ENCODE assay signal across 15 cellular contexts in genomic region chr11:43937434-43938411, GRCh38. TPM values are rescaled to one million over a fixed set of nuclear protein-coding genes. Genes with fewer than 3 reads are reported as not detected.
A peak's percentile ranks its signal among the peaks of the same experiment; 100 is the strongest.
DNase-seq lines count a peak whose midpoint lies in the region; ATAC-seq, FAIRE-seq and TF ChIP-seq lines count a peak whose summit lies in the region.
"Had no signal": no experiment of that assay in that cellular context is flagged by ENCODE, and none has a peak within 500 bp of the region (broad histone marks: within the 10 kb centered on the region; RNA-seq: fewer than 3 reads in every experiment).

No MANE protein-coding gene starts in this region.

- H3K27ac ChIP-seq in A549 (peak overlapping the region; percentile 46 to 59; a peak in 4 of 6 replicates), lower lobe of right lung (peak overlapping the region; percentile 24)

- ATAC-seq in A549 (peak; percentile 65 to 78), lower lobe of right lung (peak; percentile 23 to 25), HG03095 (IDR thresholded peaks at IDR 0.05; ENCODE audit: unreplicated experiment) (no peak)

- H3K36me3 ChIP-seq in bronchial epithelial cell (ENCODE audit: control insufficient read depth, insufficient read depth, low read length) = no peaks in the 10 kb centered on the region
- H3K36me3 ChIP-seq in lower lobe of right lung = no peaks in the 10 kb centered on the region
- H3K36me3 ChIP-seq: sigmoid colon had no signal

- H3K27me3 Mint-ChIP-seq in activated CD4-positive, alpha-beta T cell treated with anti-CD3 and anti-CD28 coated beads, Interleukin-2, amount 10 ng/mL, durations not matched to agents 24 days and 14 days = peaks cover 36% of the 10 kb centered on the region

- intact Hi-C loops in lower lobe of right lung (cut with DNase I) = no loop called here
- intact Hi-C loops in activated CD4-positive, alpha-beta T cell treated with anti-CD3 and anti-CD28 coated beads, Interleukin-2, amount 10 ng/mL, durations not matched to agents 24 days and 14 days (cut with micrococcal nuclease) = no loop called here

- H3K4me1 ChIP-seq in A549 (peaks cover 17% of the 10 kb centered on the region), lower lobe of right lung (peaks cover 10% of the 10 kb centered on the region)

- peak overlapping the region; percentile 43 for H3K4me2 ChIP-seq in A549

- TF ChIP-seq CTCF in A549 (IDR thresholded peaks at IDR 0.05) (no peak), bronchial epithelial cell (IDR thresholded peaks at IDR 0.05; ENCODE audit: insufficient read depth, low read length, severe bottlenecking) (peak; percentile 28), lower lobe of right lung (IDR thresholded peaks at IDR 0.05) (no peak)

- FAIRE-seq in A549 (lab: Jason Lieb, UNC) (no peak), bronchial epithelial cell (lab: Jason Lieb, UNC) (peak; percentile 52)
- FAIRE-seq: GM18507 had no signal

- peaks cover 4% of the 10 kb centered on the region for H3K4me1 Mint-ChIP-seq in activated CD4-positive, alpha-beta T cell treated with anti-CD3 and anti-CD28 coated beads, Interleukin-2, amount 10 ng/mL, durations not matched to agents 24 days and 14 days

- no peak overlapping the region for H3K4me3 Mint-ChIP-seq in activated CD4-positive, alpha-beta T cell treated with anti-CD3 and anti-CD28 coated beads, Interleukin-2, amount 10 ng/mL, durations not matched to agents 24 days and 14 days
- H3K4me3 Mint-ChIP-seq: dendritic cell treated with granulocyte-macrophage colony-stimulating factor and Interleukin-4, amounts not matched to agents 40 ng/mL and 50 ng/mL, for 4 days had no signal

- WGBS in A549 (ENCODE audit: missing lambda C conversion rate) = 46% methylated on average over 13 of the region's 14 CpGs

- no peak overlapping the region for H3K27ac Mint-ChIP-seq in activated CD4-positive, alpha-beta T cell treated with anti-CD3 and anti-CD28 coated beads, Interleukin-2, amount 10 ng/mL, durations not matched to agents 24 days and 14 days
- H3K27ac Mint-ChIP-seq: dendritic cell treated with granulocyte-macrophage colony-stimulating factor and Interleukin-4, amounts not matched to agents 40 ng/mL and 50 ng/mL, for 4 days had no signal

- H3K4me3 ChIP-seq in A549 (no peak overlapping the region), bronchial epithelial cell (ENCODE audit: low read depth, low read length) (no peak overlapping the region), lower lobe of right lung (no peak overlapping the region)
- H3K4me3 ChIP-seq: sigmoid colon had no signal

- no peaks in the 10 kb centered on the region for H3K9me3 Mint-ChIP-seq in activated CD4-positive, alpha-beta T cell treated with anti-CD3 and anti-CD28 coated beads, Interleukin-2, amount 10 ng/mL, durations not matched to agents 24 days and 14 days
- H3K9me3 Mint-ChIP-seq: dendritic cell treated with granulocyte-macrophage colony-stimulating factor and Interleukin-4, amounts not matched to agents 40 ng/mL and 50 ng/mL, for 4 days had no signal

- peaks cover 7% of the 10 kb centered on the region for H3K27me3 ChIP-seq in bronchial epithelial cell (ENCODE audit: control insufficient read depth, insufficient read depth, low read length)
- peaks cover 9% of the 10 kb centered on the region for H3K27me3 ChIP-seq in lower lobe of right lung (ENCODE audit: low read depth)

- no peak for TF ChIP-seq EP300 in A549 (IDR thresholded peaks at IDR 0.05)

- H3K36me3 Mint-ChIP-seq in activated CD4-positive, alpha-beta T cell treated with anti-CD3 and anti-CD28 coated beads, Interleukin-2, amount 10 ng/mL, durations not matched to agents 24 days and 14 days (ENCODE audit: low read depth) = no peaks in the 10 kb centered on the region

- no peak for TF ChIP-seq RAD21 in A549 (conservative IDR thresholded peaks at IDR 0.05 in 1 of 2, IDR thresholded peaks at IDR 0.05 in 1 of 2)

- POLR2A ChIA-PET in A549 (lab: Yijun Ruan, JAX) = no interaction called here

- CTCF ChIA-PET in A549 (lab: Yijun Ruan, JAX) = interaction anchor here (1.0 to 2.7 kb wide), 4 partner anchors 10 to 128 kb away, joined by 3 to 16 read pairs (median 4); partner anchors contain the start of gene ACCS

- TF ChIP-seq POLR2A in A549 (IDR thresholded peaks at IDR 0.05; ENCODE audit: low read length) = no peak

- H3K9me3 ChIP-seq in A549 (no peaks in the 10 kb centered on the region), lower lobe of right lung (no peaks in the 10 kb centered on the region)
- H3K9me3 ChIP-seq: sigmoid colon had no signal

- DNase-seq in A549 (ENCODE audit: low read depth in 1 of 2, low spot score in 1 of 2) (peak; percentile 62 to 77), HT-29 (ENCODE audit: low spot score) (peak; percentile 77), bronchial epithelial cell (ENCODE audit: low read depth) (peak; percentile 80), lower lobe of right lung (no peak), CD1c-positive myeloid dendritic cell (ENCODE audit: extremely low spot score) (no peak), HK-2 (ENCODE audit: unreplicated experiment) (no peak)
- DNase-seq in activated CD4-positive, alpha-beta T cell treated with anti-CD3 and anti-CD28 coated beads, Interleukin-2, amount 10 ng/mL, durations not matched to agents 24 days and 14 days = no peak
- DNase-seq: activated T-cell treated with anti-CD3 and anti-CD28 coated beads, Interleukin-2, amount 50 U/mL, for 48 hours; C1 segment of cervical spinal cord; NCI-H524; T-helper 2 cell had no signal

TF ChIP-seq in A549, 52 proteins besides CTCF, POLR2A, EP300 and RAD21:
- TF ChIP-seq CBX8 (IDR thresholded peaks at IDR 0.05) (no peak), ESRRA (IDR thresholded peaks at IDR 0.05; ENCODE audit: borderline replicate concordance, low read length) (peak; percentile 37; the same call in 1 of the 2 replicates), USF2 (IDR thresholded peaks at IDR 0.05) (0 out of 2 replicates have a peak, but pooled peaks have one; percentile 6), HOXB13 (CRISPR knock-in tag; IDR thresholded peaks at IDR 0.05; ENCODE audit: low read depth) (no peak), MAFK (IDR thresholded peaks at IDR 0.05; ENCODE audit: partially characterized antibody) (peak; percentile 25), RFX5 (IDR thresholded peaks at IDR 0.05) (no peak)
TF ChIP-seq in A549: peak in this region for 3.

RNA-seq across cellular contexts. Expression of gene C11orf96, which starts 4.7 kb away (rescaled TPM):
- polyA plus RNA-seq in A549 (2011; rRNA removed) = 0.43 and 0.57 TPM in 2 replicates
- polyA plus RNA-seq in A549 (2012; cell fraction: cytosol; rRNA removed) = 0.36 and 0.73 TPM in 2 replicates
- polyA plus RNA-seq in A549 (2012; cell fraction: nucleus; rRNA removed) = 0.91 and 1.4 TPM in 2 replicates
- polyA plus RNA-seq in A549 (2017; fragmentation: RNase III; extraction: RNeasy Plus Mini Kit Qiagen cat#74134 plus additional on column Dnase treatment) = 0.06 TPM in 1 of 3 replicates, not detected in the others
- 0.24 and 0.25 TPM in 2 replicates for polyA minus RNA-seq in A549 (2011; rRNA and poly(A)+ RNA removed)
- total RNA-seq in HT-29 (2014; rRNA removed; shearing (Covaris generic)) = not detected in 2 replicates
- total RNA-seq in bronchial epithelial cell = 0.26 TPM in 2 replicates
- total RNA-seq in lower lobe of right lung = 83.5 TPM
- 3.1 and 3.5 TPM in 2 replicates for total RNA-seq in activated CD4-positive, alpha-beta T cell treated with anti-CD3 and anti-CD28 coated beads, Interleukin-2, amount 10 ng/mL, durations not matched to agents 24 days and 14 days

RNA-seq across cellular contexts. Expression of gene ALKBH3, which starts 57.1 kb away (rescaled TPM):
- polyA plus RNA-seq in A549 (2011; rRNA removed) = 48.7 and 50.2 TPM in 2 replicates
- 15.2 and 16.6 TPM in 2 replicates for polyA plus RNA-seq in A549 (2012; cell fraction: cytosol; rRNA removed)
- 7.8 and 10.5 TPM in 2 replicates for polyA plus RNA-seq in A549 (2012; cell fraction: nucleus; rRNA removed)
- polyA plus RNA-seq in A549 (2017; fragmentation: RNase III; extraction: RNeasy Plus Mini Kit Qiagen cat#74134 plus additional on column Dnase treatment) = 22.9 to 25.5 TPM (median 23.7 TPM) in 3 replicates
- 19.6 and 28.7 TPM in 2 replicates for polyA minus RNA-seq in A549 (2011; rRNA and poly(A)+ RNA removed)
- total RNA-seq in HT-29 (2014; rRNA removed; shearing (Covaris generic)) = 34.9 and 36.1 TPM in 2 replicates
- 67.7 and 78.0 TPM in 2 replicates for total RNA-seq in bronchial epithelial cell
- 26.5 TPM for total RNA-seq in lower lobe of right lung
- 38.3 and 41.4 TPM in 2 replicates for total RNA-seq in activated CD4-positive, alpha-beta T cell treated with anti-CD3 and anti-CD28 coated beads, Interleukin-2, amount 10 ng/mL, durations not matched to agents 24 days and 14 days

Comparison
In these comparisons a context has a peak if more than half of its experiments do, and no peak if none do; other contexts are left out.
1. DNase-seq: peak in A549 (2 of 2), HT-29 (single experiment) and bronchial epithelial cell (single experiment); none in lower lobe of right lung (single experiment), CD1c-positive myeloid dendritic cell (single experiment), HK-2 (single experiment) and activated CD4-positive, alpha-beta T cell treated with anti-CD3 and anti-CD28 coated beads, Interleukin-2, amount 10 ng/mL, durations not matched to agents 24 days and 14 days (single experiment).
2. RNA of gene C11orf96, which starts 4.7 kb away (total RNA-seq): 83.5 TPM in lower lobe of right lung (single experiment); 3.1 to 3.5 TPM in activated CD4-positive, alpha-beta T cell treated with anti-CD3 and anti-CD28 coated beads, Interleukin-2, amount 10 ng/mL, durations not matched to agents 24 days and 14 days, 0.26 TPM in bronchial epithelial cell and not detected in HT-29; every median in the first group is over 10 times any median in the second.